27 cellular contexts compared by ENCODE assay signal in genomic region chr18:40063488-40063887, GRCh38.
"Had no signal": no experiment of that assay in that cellular context is flagged by ENCODE, and none has a peak within 500 bp of the region (broad histone marks: within the 10 kb centered on the region; RNA-seq: fewer than 3 reads in every experiment).

No MANE protein-coding gene starts in this region.

- H3K36me3 ChIP-seq: esophagus muscularis mucosa, esophagus squamous epithelium, gastrocnemius medialis, gastroesophageal sphincter, heart left ventricle, heart right ventricle had no signal

- H3K27me3 ChIP-seq: dorsolateral prefrontal cortex, esophagus muscularis mucosa, esophagus squamous epithelium, gastrocnemius medialis, gastroesophageal sphincter, heart left ventricle, heart right ventricle, hepatocyte had no signal

- DNase-seq: cortex of kidney; dermis blood vessel endothelial cell; dorsolateral prefrontal cortex; effector CD4-positive, alpha-beta T cell; effector CD8-positive, alpha-beta T cell; effector memory CD4-positive, alpha-beta T cell; effector memory CD8-positive, alpha-beta T cell; endodermal cell; erythroblast; esophagus squamous epithelium; foreskin keratinocyte; foreskin melanocyte; gastrocnemius medialis; glutamatergic neuron; head of caudate nucleus; heart left ventricle; heart right ventricle; hippocampal formation had no signal

- H3K27ac ChIP-seq: coronary artery, dorsolateral prefrontal cortex, epithelial cell of prostate, esophagus muscularis mucosa, esophagus squamous epithelium, foreskin keratinocyte, gastrocnemius medialis, gastroesophageal sphincter, heart left ventricle, heart right ventricle, hepatocyte had no signal

- H3K79me2 ChIP-seq: hepatocyte had no signal

- FAIRE-seq: endometrium, endothelial cell of umbilical vein, frontal cortex had no signal

- H2AFZ ChIP-seq: hepatocyte had no signal

- H3K4me1 ChIP-seq: esophagus muscularis mucosa, esophagus squamous epithelium, foreskin keratinocyte, gastrocnemius medialis, gastroesophageal sphincter, heart left ventricle, heart right ventricle had no signal

- H3K4me2 ChIP-seq: hepatocyte had no signal

- H3K9me3 ChIP-seq: esophagus muscularis mucosa, esophagus squamous epithelium, gastrocnemius medialis, gastroesophageal sphincter, heart left ventricle, heart right ventricle had no signal

- H3K4me3 ChIP-seq: coronary artery, dorsolateral prefrontal cortex, esophagus muscularis mucosa, esophagus squamous epithelium, gastrocnemius medialis, gastroesophageal sphincter, heart left ventricle, heart right ventricle, hepatocyte had no signal

- ATAC-seq: effector memory CD8-positive, alpha-beta T cell; esophagus mucosa; foreskin keratinocyte; gastrocnemius medialis; gastroesophageal sphincter; heart left ventricle; heart right ventricle had no signal
